ENCODE assay signal across 8 cellular contexts in genomic region chr1:160032165-160032827, GRCh38. TPM values are rescaled to one million over a fixed set of nuclear protein-coding genes. Genes with fewer than 3 reads are reported as not detected.
DNase-seq lines count a peak whose midpoint lies in the region; ATAC-seq and TF ChIP-seq lines count a peak whose summit lies in the region.

No MANE protein-coding gene starts in this region.

- H3K4me1 ChIP-seq in heart left ventricle (peaks cover 0 to 39% (median 18%) of the 10 kb centered on the region in 12 donors), rectal smooth muscle tissue (ENCODE audit: control insufficient read depth, insufficient read depth, low read length) (peaks cover 10% of the 10 kb centered on the region)

- H3K4me3 Mint-ChIP-seq in activated T-cell treated with anti-CD3 and anti-CD28 coated beads, Interleukin-2, amount 50 U/mL, for 72 hours = peak overlapping the region; percentile 97 to 99

- H3K9me3 Mint-ChIP-seq in activated T-cell treated with anti-CD3 and anti-CD28 coated beads, Interleukin-2, amount 50 U/mL, for 72 hours = no peaks in the 10 kb centered on the region

- ATAC-seq in HG03378 (IDR thresholded peaks at IDR 0.05; ENCODE audit: unreplicated experiment) (peak; percentile 14), heart left ventricle (peak in 3 of 4 donors; percentile 55 to 62 (median 61)), GM18907 (IDR thresholded peaks at IDR 0.05; ENCODE audit: unreplicated experiment) (no peak)
- ATAC-seq in activated T-cell treated with anti-CD3 and anti-CD28 coated beads, Interleukin-2, amount 50 U/mL, for 72 hours (replicated peaks in 1 of 2) = no peak

- DNase-seq in NCI-H82 (lab: John Stamatoyannopoulos, UW) = peak; percentile 53
- DNase-seq in NCI-H82 treated with DMSO at 0.1 percent for 48 hours (lab: John Stamatoyannopoulos, UW; ENCODE audit: unreplicated experiment) = no peak
- peak in 1 of 2 donors; percentile 4 for DNase-seq in activated T-cell treated with anti-CD3 and anti-CD28 coated beads, Interleukin-2, amount 50 U/mL, for 72 hours
- no peak for DNase-seq in heart left ventricle
- DNase-seq in cerebellar nuclear complex (lab: John Stamatoyannopoulos, UW) = no peak

- peaks cover 0 to 4% of the 10 kb centered on the region in 2 donors for H3K36me3 Mint-ChIP-seq in activated T-cell treated with anti-CD3 and anti-CD28 coated beads, Interleukin-2, amount 50 U/mL, for 72 hours (ENCODE audit: insufficient read depth in 2 of 2)

- H3K4me1 Mint-ChIP-seq in activated T-cell treated with anti-CD3 and anti-CD28 coated beads, Interleukin-2, amount 50 U/mL, for 72 hours (ENCODE audit: low read depth) = peaks cover 53% of the 10 kb centered on the region

- H3K36me3 ChIP-seq in heart left ventricle (peaks cover 0 to under 1% (median 0%) of the 10 kb centered on the region in 9 donors), rectal smooth muscle tissue (ENCODE audit: control insufficient read depth, insufficient read depth, low read length) (no peaks in the 10 kb centered on the region)

- no peaks in the 10 kb centered on the region for H3K27me3 Mint-ChIP-seq in activated T-cell treated with anti-CD3 and anti-CD28 coated beads, Interleukin-2, amount 50 U/mL, for 72 hours (ENCODE audit: low read depth)

- peak overlapping the region; percentile 49 for H3K9ac ChIP-seq in rectal smooth muscle tissue (ENCODE audit: low read length)

- TF ChIP-seq POLR2A in heart left ventricle (IDR thresholded peaks at IDR 0.05) = no peak

- H3K4me3 ChIP-seq in heart left ventricle (peak overlapping the region; percentile 63 to 93 (median 78)), rectal smooth muscle tissue (ENCODE audit: low read length) (peak overlapping the region; percentile 85)

- no peaks in the 10 kb centered on the region for H3K9me3 ChIP-seq in heart left ventricle

- H3K27me3 ChIP-seq in heart left ventricle (no peaks in the 10 kb centered on the region), rectal smooth muscle tissue (ENCODE audit: control insufficient read depth, insufficient read depth, low read length) (no peaks in the 10 kb centered on the region)

- peak overlapping the region in 11 of 12 donors; percentile 37 to 85 (median 69) for H3K27ac ChIP-seq in heart left ventricle
- peak overlapping the region; percentile 64 for H3K27ac ChIP-seq in rectal smooth muscle tissue (ENCODE audit: low read depth, low read length)

- WGBS in heart left ventricle, 4 donors = 1 to 3% (median 1%) methylated on average over 17 to 18 of the region's 18 CpGs

- intact Hi-C loops in heart left ventricle (cut with DNase I) = loop anchor here in 4 of 10 donors (1.0 to 5.0 kb wide), 3 partner anchors 250 to 252 kb away; partner anchors contain the start of gene DUSP23 (in 3 of the 4)

- H3K27ac Mint-ChIP-seq in activated T-cell treated with anti-CD3 and anti-CD28 coated beads, Interleukin-2, amount 50 U/mL, for 72 hours = peak overlapping the region; percentile 86

- peak in 1 of 12 donors; percentile 15 for TF ChIP-seq CTCF in heart left ventricle (IDR thresholded peaks at IDR 0.05)

RNA-seq across cellular contexts. Expression of gene PIGM, which starts 0.5 kb away (rescaled TPM):
- 1 to 10 TPM; 4.4 to 4.6 TPM for total RNA-seq in activated T-cell treated with anti-CD3 and anti-CD28 coated beads, Interleukin-2, amount 50 U/mL, for 72 hours
- total RNA-seq in heart left ventricle = 1 to 10 TPM; 1.7 to 4.1 (median 2.5) TPM
- 1 to 10 TPM; 1.6 to 2.1 TPM for polyA plus RNA-seq in heart left ventricle

RNA-seq across cellular contexts. Expression of gene KCNJ10, which starts 37.7 kb away (rescaled TPM):
- under 1 TPM; 0.37 to 0.65 TPM for total RNA-seq in activated T-cell treated with anti-CD3 and anti-CD28 coated beads, Interleukin-2, amount 50 U/mL, for 72 hours
- 1 to 10 TPM in 1 of 9 donors, under 1 TPM in 1, not detected in 7; 0.48 to 1.1 TPM for total RNA-seq in heart left ventricle
- under 1 TPM in 1 of 2 donors, not detected in 1; 0.08 TPM for polyA plus RNA-seq in heart left ventricle

RNA-seq across cellular contexts. Expression of gene KCNJ9, which starts 49.0 kb away (rescaled TPM):
- total RNA-seq in activated T-cell treated with anti-CD3 and anti-CD28 coated beads, Interleukin-2, amount 50 U/mL, for 72 hours = under 1 TPM in 1 of 2 donors, not detected in 1; 0.05 TPM
- total RNA-seq in heart left ventricle = under 1 TPM in 2 of 9 donors, not detected in 7; 0.06 to 0.29 TPM
- polyA plus RNA-seq in heart left ventricle = under 1 TPM in 1 of 2 donors, not detected in 1; 0.08 TPM

Comparison
In these comparisons a context has a peak if more than half of its experiments do, and no peak if none do; other contexts are left out.
1. ATAC-seq: peak in HG03378 (single experiment) and heart left ventricle (3 of 4); none in activated T-cell treated with anti-CD3 and anti-CD28 coated beads, Interleukin-2, amount 50 U/mL, for 72 hours (0 of 2) and GM18907 (single experiment).